In genomic region chr3:151983538-151983937, GRCh38 we compare ENCODE assay signal across 30 cellular contexts.
"Had no signal": no experiment of that assay in that cellular context is flagged by ENCODE, and none has a peak within 500 bp of the region (broad histone marks: within the 10 kb centered on the region; RNA-seq: fewer than 3 reads in every experiment).

No MANE protein-coding gene starts in this region.

- H3K36me3 ChIP-seq: neural progenitor cell, ovary, spleen, thoracic aorta, thyroid gland, tibial nerve, vagina had no signal

- H3K4me2 ChIP-seq: neural progenitor cell, smooth muscle cell had no signal

- H3K27ac Mint-ChIP-seq: naive thymus-derived CD4-positive, alpha-beta T cell; natural killer cell; nephron; neural progenitor cell; progenitor cell of endocrine pancreas; stimulated activated memory B cell treated with anti-CD40 and anti-IgM and Interleukin-4, amounts not matched to agents 10 μg/mL and 1 μg/mL and 100 μg/mL, for 72 hours; stimulated activated naive CD8-positive, alpha-beta T cell treated with anti-CD3 and anti-CD28 coated beads, Interleukin-15, amount 100 ng/mL, for 72 hours had no signal

- H3K9me3 ChIP-seq: ovary, psoas muscle, spleen, thoracic aorta, thyroid gland, tibial nerve, vagina had no signal

- FAIRE-seq: urothelium cell line had no signal

- ATAC-seq: naive thymus-derived CD4-positive, alpha-beta T cell; natural killer cell; psoas muscle; right cardiac atrium; sciatic nerve; stimulated activated memory B cell treated with anti-CD40 and anti-IgM and Interleukin-4, amounts not matched to agents 10 μg/mL and 1 μg/mL and 100 μg/mL, for 72 hours; stimulated activated naive CD8-positive, alpha-beta T cell treated with anti-CD3 and anti-CD28 coated beads, Interleukin-15, amount 100 ng/mL, for 72 hours; stimulated activated naive CD8-positive, alpha-beta T cell treated with anti-CD3 and anti-CD28 coated beads, Interleukin-15, Interleukin-2, amounts not matched to agents 100 U/mL and 50 U/mL, for 24 hours had no signal

- H3K79me2 ChIP-seq: parathyroid adenoma had no signal

- H3K4me1 ChIP-seq: neural progenitor cell, parathyroid adenoma, psoas muscle, spleen, thyroid gland, tibial nerve, vagina had no signal

- H3K9ac ChIP-seq: neural progenitor cell, parathyroid adenoma had no signal

- H3K4me3 ChIP-seq: neural progenitor cell, ovary, psoas muscle, skin epidermis, smooth muscle cell, spleen, thoracic aorta, thyroid gland, tibial nerve, vagina had no signal

- H3K36me3 Mint-ChIP-seq: natural killer cell; neural progenitor cell; stimulated activated memory B cell treated with anti-CD40 and anti-IgM and Interleukin-4, amounts not matched to agents 10 μg/mL and 1 μg/mL and 100 μg/mL, for 72 hours had no signal

- H3K27me3 ChIP-seq: neural progenitor cell, ovary, spleen, thyroid gland, tibial nerve, vagina had no signal

- H3K9me3 Mint-ChIP-seq: neural progenitor cell; stimulated activated memory B cell treated with anti-CD40 and anti-IgM and Interleukin-4, amounts not matched to agents 10 μg/mL and 1 μg/mL and 100 μg/mL, for 72 hours; stimulated activated naive CD8-positive, alpha-beta T cell treated with anti-CD3 and anti-CD28 coated beads, Interleukin-15, amount 100 ng/mL, for 72 hours had no signal

- H3K4me3 Mint-ChIP-seq: naive thymus-derived CD4-positive, alpha-beta T cell; natural killer cell; nephron; neural progenitor cell; stimulated activated memory B cell treated with anti-CD40 and anti-IgM and Interleukin-4, amounts not matched to agents 10 μg/mL and 1 μg/mL and 100 μg/mL, for 72 hours; stimulated activated naive CD8-positive, alpha-beta T cell treated with anti-CD3 and anti-CD28 coated beads, Interleukin-15, amount 100 ng/mL, for 72 hours had no signal

- DNase-seq: naive thymus-derived CD4-positive, alpha-beta T cell; natural killer cell; occipital lobe; ovary; posterior cingulate gyrus; psoas muscle; right cardiac atrium; spleen; stimulated activated CD4-positive, alpha-beta T cell treated with anti-CD3 and anti-CD28 coated beads, Interleukin-12 subunit alpha, Interleukin-12 subunit beta, amount 100 ng/mL, for 4 hours; stimulated activated CD4-positive, alpha-beta T cell treated with anti-CD3 and anti-CD28 coated beads, Interleukin-1b, Interleukin-23, amount 100 ng/mL, for 48 hours; stimulated activated CD4-positive, alpha-beta T cell treated with anti-CD3 and anti-CD28 coated beads, Interleukin-4, amount 100 ng/mL, for 1 hour; stimulated activated CD4-positive, alpha-beta T cell treated with anti-CD3 and anti-CD28 coated beads, Interleukin-4, amount 100 ng/mL, for 4 hours; stimulated activated CD8-positive, alpha-beta memory T cell treated with anti-CD3 and anti-CD28 coated beads, Interleukin-4, amount 100 ng/mL, for 48 hours; stimulated activated naive CD4-positive, alpha-beta T cell; stimulated activated naive CD8-positive, alpha-beta T cell treated with anti-CD3 and anti-CD28 coated beads, Interleukin-15, amount 100 ng/mL, for 72 hours; stimulated activated naive CD8-positive, alpha-beta T cell treated with anti-CD3 and anti-CD28 coated beads, Interleukin-15, Interleukin-2, amounts not matched to agents 100 U/mL and 50 U/mL, for 24 hours; thyroid gland; trophoblast cell had no signal

- H3K27me3 Mint-ChIP-seq: stimulated activated naive CD8-positive, alpha-beta T cell treated with anti-CD3 and anti-CD28 coated beads, Interleukin-15, amount 100 ng/mL, for 72 hours had no signal

- H2AFZ ChIP-seq: neural progenitor cell, parathyroid adenoma had no signal

- H3K4me1 Mint-ChIP-seq: naive thymus-derived CD4-positive, alpha-beta T cell; natural killer cell; neural progenitor cell; stimulated activated naive CD8-positive, alpha-beta T cell treated with anti-CD3 and anti-CD28 coated beads, Interleukin-15, amount 100 ng/mL, for 72 hours had no signal

- H3K27ac ChIP-seq: neural progenitor cell, ovary, parathyroid adenoma, psoas muscle, skin epidermis, spleen, thoracic aorta, thyroid gland, tibial nerve, vagina had no signal
